13 cellular contexts compared by ENCODE assay signal in the genomic region with DNA sequence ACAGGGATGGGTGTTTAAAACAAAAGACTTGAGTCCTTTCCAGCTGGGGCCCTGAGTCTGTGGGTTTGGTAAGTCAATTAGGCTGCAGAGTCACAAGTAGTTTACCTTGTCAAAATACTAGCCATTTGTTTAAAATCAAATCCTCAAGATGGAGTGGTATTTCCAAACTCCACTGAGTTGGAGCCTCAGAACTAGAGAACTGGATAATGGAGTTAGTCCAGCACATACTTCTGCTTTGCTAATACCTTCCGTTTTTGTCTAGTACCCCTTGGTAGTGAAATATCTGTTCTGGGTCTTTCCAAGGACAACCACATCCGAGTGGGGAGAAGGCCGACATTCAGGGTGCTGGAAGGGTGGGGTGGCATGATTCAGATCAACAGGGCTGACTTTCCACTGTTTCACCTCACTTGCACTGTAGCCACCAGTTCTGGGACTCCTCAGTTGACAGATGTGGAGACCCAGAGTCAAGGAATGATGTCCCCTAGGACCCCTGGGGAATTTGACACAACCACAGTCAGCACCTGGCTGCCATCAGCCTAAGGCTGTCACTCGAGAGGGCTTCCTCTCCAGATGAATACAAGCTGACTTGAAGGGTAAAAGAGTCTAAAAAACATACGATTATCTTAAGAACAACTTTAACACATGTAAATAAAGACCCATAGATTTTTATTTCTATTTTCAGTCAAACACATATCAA.
A peak's percentile ranks its signal among the peaks of the same experiment; 100 is the strongest.
DNase-seq lines count a peak whose midpoint lies in the region; ATAC-seq, FAIRE-seq and TF ChIP-seq lines count a peak whose summit lies in the region.
"Had no signal": no experiment of that assay in that cellular context is flagged by ENCODE, and none has a peak within 500 bp of the region (broad histone marks: within the 10 kb centered on the region; RNA-seq: fewer than 3 reads in every experiment).

No MANE protein-coding gene starts in this region.

- TF ChIP-seq EP300 in A549 (IDR thresholded peaks at IDR 0.05): no peak

- no peaks in the 10 kb centered on the region for H3K36me3 ChIP-seq in SJCRH30
- H3K36me3 ChIP-seq: heart left ventricle had no signal

- H3K27me3 Mint-ChIP-seq in activated B cell treated with CpG ODN at 0.5 μM for 24 hours (no peaks in the 10 kb centered on the region), H9 (ENCODE audit: low read depth) (no peaks in the 10 kb centered on the region)
- H3K27me3 Mint-ChIP-seq in naive thymus-derived CD8-positive, alpha-beta T cell: peaks cover 6 to 32% (median 23%) of the 10 kb centered on the region in 5 donors

- ATAC-seq in A549 (no peak), GM18868 (IDR thresholded peaks at IDR 0.05; ENCODE audit: unreplicated experiment) (peak; percentile 40), HG03095 (IDR thresholded peaks at IDR 0.05; ENCODE audit: unreplicated experiment) (peak; percentile 38), activated B cell treated with CpG ODN at 0.5 μM for 24 hours (ENCODE audit: low read depth) (peak; percentile 72)
- no peak for ATAC-seq in naive thymus-derived CD8-positive, alpha-beta T cell
- ATAC-seq: activated T-cell treated with anti-CD3 and anti-CD28 coated beads, Interleukin-2, amount 50 U/mL, for 4 hours had no signal

- POLR2A ChIA-PET in A549 (lab: Yijun Ruan, JAX) (no interaction called here), activated B cell treated with CpG ODN at 0.5 μM for 24 hours (lab: Charles Lee) (interaction anchor here (2.1 kb wide), 1 partner anchor 11 kb away, joined by 9 read pairs; no protein-coding TSS in a partner anchor)
- POLR2A ChIA-PET in naive thymus-derived CD8-positive, alpha-beta T cell (lab: Charles Lee): no interaction called here

- H3K36me3 Mint-ChIP-seq in activated B cell treated with CpG ODN at 0.5 μM for 24 hours (ENCODE audit: low read depth) (no peaks in the 10 kb centered on the region), H9 (ENCODE audit: insufficient read depth in 1 of 3, low read depth in 3 of 3) (no peaks in the 10 kb centered on the region)
- H3K36me3 Mint-ChIP-seq in naive thymus-derived CD8-positive, alpha-beta T cell: no peaks in the 10 kb centered on the region

- no peaks in the 10 kb centered on the region for H3K79me1 ChIP-seq in H9 (ENCODE audit: insufficient read depth, low read depth, low read length, poor library complexity, severe bottlenecking)

- no peaks in the 10 kb centered on the region for H4K20me1 ChIP-seq in H9 (ENCODE audit: control insufficient read depth, insufficient read depth, insufficient read length)

- H2BK20ac ChIP-seq in H9 (ENCODE audit: low read depth, low read length, poor library complexity, severe bottlenecking): no peak overlapping the region

- H3K18ac ChIP-seq in H9 (ENCODE audit: insufficient read length, low read depth, low read length): no peak overlapping the region

- H4K8ac ChIP-seq in H9 (replicated peaks; ENCODE audit: insufficient read length, low read depth, low read length): no peak overlapping the region

- H2AK5ac ChIP-seq in H9 (ENCODE audit: insufficient read length, low read length): no peak overlapping the region

- H3K4me3 ChIP-seq in A549 (no peak overlapping the region), SJCRH30 (no peak overlapping the region)
- H3K4me3 ChIP-seq: heart left ventricle had no signal

- no peak for TF ChIP-seq POLR2A in A549 (IDR thresholded peaks at IDR 0.05; ENCODE audit: low read length)

- no peak for DNase-seq in A549 (ENCODE audit: low read depth in 1 of 2, low spot score in 1 of 2)
- no peak for DNase-seq in activated B cell treated with CpG ODN at 0.5 μM for 24 hours
- DNase-seq in naive thymus-derived CD8-positive, alpha-beta T cell: no peak
- DNase-seq in SJCRH30: no peak
- no peak for DNase-seq in NCI-H1930 (lab: John Stamatoyannopoulos, UW)
- no peak for DNase-seq in H9
- DNase-seq: activated CD4-positive, CD25-positive, alpha-beta regulatory T cell; activated T-cell treated with anti-CD3 and anti-CD28 coated beads, Interleukin-2, amount 50 U/mL, for 4 hours; NCI-H446; Right ventricle myocardium superior had no signal

- FAIRE-seq in A549 (lab: Jason Lieb, UNC): no peak

- H3T11ph ChIP-seq in H9 (ENCODE audit: low read length): no peak overlapping the region

- peak overlapping the region; percentile 36 for H3K4me3 Mint-ChIP-seq in activated B cell treated with CpG ODN at 0.5 μM for 24 hours
- no peak overlapping the region for H3K4me3 Mint-ChIP-seq in naive thymus-derived CD8-positive, alpha-beta T cell
- H3K4me3 Mint-ChIP-seq in H9: no peak overlapping the region
- H3K4me3 Mint-ChIP-seq: activated T-cell treated with anti-CD3 and anti-CD28 coated beads, Interleukin-2, amount 50 U/mL, for 4 hours had no signal

- H3K9me3 ChIP-seq in A549 (no peaks in the 10 kb centered on the region), SJCRH30 (replicated peaks) (no peaks in the 10 kb centered on the region), H9 (ENCODE audit: control insufficient read depth, low read depth, low read length) (no peaks in the 10 kb centered on the region)
- H3K9me3 ChIP-seq: heart left ventricle had no signal

- H3K4ac ChIP-seq in H9 (ENCODE audit: low read depth, low read length): no peak overlapping the region

- TF ChIP-seq CTCF in A549 (IDR thresholded peaks at IDR 0.05): no peak
- no peak for TF ChIP-seq CTCF in activated B cell treated with CpG ODN at 0.5 μM for 24 hours (IDR thresholded peaks at IDR 0.05)
- no peak for TF ChIP-seq CTCF in H9 (conservative IDR thresholded peaks at IDR 0.05)

- H2BK12ac ChIP-seq in H9 (ENCODE audit: insufficient read length, low read depth, low read length): no peak overlapping the region

- H2AFZ ChIP-seq in H9 (ENCODE audit: low read length): no peak overlapping the region

- H3K27me3 ChIP-seq in SJCRH30 (no peaks in the 10 kb centered on the region), H9 (ENCODE audit: insufficient read depth, low read length) (no peaks in the 10 kb centered on the region)

- 83% methylated on average over 5 of the region's 5 CpGs for WGBS in A549 (ENCODE audit: missing lambda C conversion rate)
- no CpG with 5 or more reads among the region's 5 CpGs for WGBS in H9 (ENCODE audit: extremely low coverage, insufficient read length, low lambda C conversion rate)

- no peak overlapping the region for H3K4me2 ChIP-seq in A549
- H3K4me2 ChIP-seq in H9 (ENCODE audit: insufficient read depth, insufficient read length, low read length): no peak overlapping the region

- H3K4me1 ChIP-seq in A549: peaks cover 33% of the 10 kb centered on the region
- no peaks in the 10 kb centered on the region for H3K4me1 ChIP-seq in SJCRH30
- peaks cover 2% of the 10 kb centered on the region; the same call in 1 of the 2 replicates for H3K4me1 ChIP-seq in H9 (ENCODE audit: insufficient read depth, low read length)

- H3K9me3 Mint-ChIP-seq in activated B cell treated with CpG ODN at 0.5 μM for 24 hours (no peaks in the 10 kb centered on the region), H9 (no peaks in the 10 kb centered on the region)
- H3K9me3 Mint-ChIP-seq in naive thymus-derived CD8-positive, alpha-beta T cell: no peaks in the 10 kb centered on the region
- H3K9me3 Mint-ChIP-seq: activated T-cell treated with anti-CD3 and anti-CD28 coated beads, Interleukin-2, amount 50 U/mL, for 4 hours had no signal

- CTCF ChIA-PET in A549 (lab: Yijun Ruan, JAX): interaction anchor here (0.5 to 4.2 kb wide), 5 partner anchors 9 to 180 kb away, joined by 4 to 39 read pairs (median 7); no protein-coding TSS in a partner anchor
- CTCF ChIA-PET in activated B cell treated with CpG ODN at 0.5 μM for 24 hours (lab: Charles Lee): interaction anchor here (2.2 kb wide), 1 partner anchor 13 kb away, joined by 8 read pairs; no protein-coding TSS in a partner anchor

- no peak overlapping the region for H3K14ac ChIP-seq in H9 (ENCODE audit: insufficient read depth, low read length)

- no peak overlapping the region for H3K27ac Mint-ChIP-seq in activated B cell treated with CpG ODN at 0.5 μM for 24 hours
- H3K27ac Mint-ChIP-seq in naive thymus-derived CD8-positive, alpha-beta T cell: no peak overlapping the region
- no peak overlapping the region for H3K27ac Mint-ChIP-seq in H9

- H3K23ac ChIP-seq in H9 (ENCODE audit: insufficient read length, low read depth, low read length): no peak overlapping the region

- no peaks in the 10 kb centered on the region for H3K79me2 ChIP-seq in H9 (ENCODE audit: insufficient read depth, low read length)

- no peak overlapping the region for H4K5ac ChIP-seq in H9 (ENCODE audit: insufficient read length, low read depth, low read length)

- H3K27ac ChIP-seq in A549 (peak overlapping the region; percentile 56 to 73; a peak in 4 of 6 replicates), SJCRH30 (no peak overlapping the region), H9 (ENCODE audit: insufficient read length, low read depth, low read length) (no peak overlapping the region)

- intact Hi-C loops in activated B cell treated with CpG ODN at 0.5 μM for 24 hours (cut with micrococcal nuclease): loop anchor here (2.0 kb wide), 1 partner anchor 15 kb away; no protein-coding TSS in a partner anchor

- TF ChIP-seq RAD21 in A549 (conservative IDR thresholded peaks at IDR 0.05 in 1 of 2, IDR thresholded peaks at IDR 0.05 in 1 of 2): no peak

- H2BK120ac ChIP-seq in H9 (ENCODE audit: low read depth, low read length, poor library complexity, severe bottlenecking): no peak overlapping the region

- H2BK5ac ChIP-seq in H9 (ENCODE audit: insufficient read length, low read length): no peak overlapping the region

- H3K4me1 Mint-ChIP-seq in activated B cell treated with CpG ODN at 0.5 μM for 24 hours (peaks cover 63% of the 10 kb centered on the region), H9 (peaks cover 21 to 26% of the 10 kb centered on the region in 2 experiments)
- peaks cover 0 to 60% (median under 1%) of the 10 kb centered on the region in 4 donors for H3K4me1 Mint-ChIP-seq in naive thymus-derived CD8-positive, alpha-beta T cell

- H3K23me2 ChIP-seq in H9 (ENCODE audit: insufficient read length, low read depth, low read length, poor library complexity, severe bottlenecking): no peaks in the 10 kb centered on the region

- H4K91ac ChIP-seq in H9 (ENCODE audit: insufficient read length, low read depth, low read length): no peak overlapping the region

- H3K9ac ChIP-seq in H9 (ENCODE audit: extremely low read depth, insufficient read length, low read length): no peak overlapping the region

- no peak overlapping the region for H2BK15ac ChIP-seq in H9 (ENCODE audit: low read depth, low read length)

- no peak overlapping the region for H3K56ac ChIP-seq in H9 (ENCODE audit: insufficient read length, low read depth, low read length)

TF ChIP-seq in A549, 52 proteins besides CTCF, POLR2A, EP300 and RAD21 (continues in another document):
- TF ChIP-seq NFE2L2 (conservative IDR thresholded peaks at IDR 0.05; ENCODE audit: low read length): no peak
- no peak for TF ChIP-seq JUN (IDR thresholded peaks at IDR 0.05)
- no peak for TF ChIP-seq NR3C1 (IDR thresholded peaks at IDR 0.05)
- no peak for TF ChIP-seq SMC3 (IDR thresholded peaks at IDR 0.05)
- no peak for TF ChIP-seq HOXA7 (CRISPR knock-in tag; IDR thresholded peaks at IDR 0.05)
- TF ChIP-seq ZSCAN20 (CRISPR knock-in tag; IDR thresholded peaks at IDR 0.05): no peak
- no peak for TF ChIP-seq BHLHE40 (IDR thresholded peaks at IDR 0.05; ENCODE audit: low read depth, low read length)
- no peak for TF ChIP-seq CHD4 (IDR thresholded peaks at IDR 0.05; ENCODE audit: borderline replicate concordance)
- TF ChIP-seq CHD2 (IDR thresholded peaks at IDR 0.05; ENCODE audit: low read length, partially characterized antibody): no peak
- TF ChIP-seq MAFK (IDR thresholded peaks at IDR 0.05; ENCODE audit: partially characterized antibody): no peak

Comparison
In these comparisons a context has a peak if more than half of its experiments do, and no peak if none do; other contexts are left out.
1. ATAC-seq: peak in GM18868 (single experiment), HG03095 (single experiment) and activated B cell treated with CpG ODN at 0.5 μM for 24 hours (single experiment); none in A549 (0 of 2) and naive thymus-derived CD8-positive, alpha-beta T cell (0 of 2).
2. H3K27ac ChIP-seq: peak in A549 (2 of 2); none in SJCRH30 (single experiment) and H9 (single experiment).